23 cellular contexts compared by ENCODE assay signal in genomic region chr5:168661593-168662485, GRCh38.
"Had no signal": no experiment of that assay in that cellular context is flagged by ENCODE, and none has a peak within 500 bp of the region (broad histone marks: within the 10 kb centered on the region; RNA-seq: fewer than 3 reads in every experiment).

No MANE protein-coding gene starts in this region.

- H3K27ac Mint-ChIP-seq: effector memory CD8-positive, alpha-beta T cell; immature natural killer cell; naive B cell; nephron; stimulated activated effector memory CD8-positive, alpha-beta T cell treated with anti-CD3 and anti-CD28 coated beads, Interleukin-12 subunit alpha, Interleukin-12 subunit beta, amount 100 ng/mL, for 72 hours; stimulated activated naive CD8-positive, alpha-beta T cell treated with anti-CD3 and anti-CD28 coated beads, Interleukin-15, Interleukin-2, amounts not matched to agents 100 ng/mL and 50 ng/mL, for 24 hours had no signal

- H3K4me3 Mint-ChIP-seq: effector memory CD8-positive, alpha-beta T cell; immature natural killer cell; naive B cell; nephron; stimulated activated effector memory CD8-positive, alpha-beta T cell treated with anti-CD3 and anti-CD28 coated beads, Interleukin-12 subunit alpha, Interleukin-12 subunit beta, amount 100 ng/mL, for 72 hours; stimulated activated naive CD8-positive, alpha-beta T cell treated with anti-CD3 and anti-CD28 coated beads, Interleukin-15, Interleukin-2, amounts not matched to agents 100 ng/mL and 50 ng/mL, for 24 hours had no signal

- H3K36me3 ChIP-seq: gastrocnemius medialis, pancreas, upper lobe of left lung, uterus had no signal

- H3K9me3 Mint-ChIP-seq: effector memory CD8-positive, alpha-beta T cell; immature natural killer cell; naive B cell; nephron; stimulated activated effector memory CD8-positive, alpha-beta T cell treated with anti-CD3 and anti-CD28 coated beads, Interleukin-12 subunit alpha, Interleukin-12 subunit beta, amount 100 ng/mL, for 72 hours; stimulated activated naive CD8-positive, alpha-beta T cell treated with anti-CD3 and anti-CD28 coated beads, Interleukin-15, Interleukin-2, amounts not matched to agents 100 ng/mL and 50 ng/mL, for 24 hours had no signal

- H3K27me3 ChIP-seq: esophagus muscularis mucosa, gastrocnemius medialis, pancreas, tibial artery, upper lobe of left lung, uterus had no signal

- H3K36me3 Mint-ChIP-seq: immature natural killer cell; naive B cell; stimulated activated effector memory CD8-positive, alpha-beta T cell treated with anti-CD3 and anti-CD28 coated beads, Interleukin-12 subunit alpha, Interleukin-12 subunit beta, amount 100 ng/mL, for 72 hours had no signal

- H3K27ac ChIP-seq: epithelial cell of prostate, esophagus muscularis mucosa, gastrocnemius medialis, pancreas, tibial artery, upper lobe of left lung, uterus had no signal

- H3K4me3 ChIP-seq: esophagus muscularis mucosa, gastrocnemius medialis, lung, pancreas, tibial artery, upper lobe of left lung, uterus had no signal

- DNase-seq: effector memory CD8-positive, alpha-beta T cell; gastrocnemius medialis; glutamatergic neuron; immature natural killer cell; kidney; left cardiac atrium; left ventricle myocardium superior; mesendoderm; naive B cell; occipital lobe; pancreas; right cardiac atrium; stimulated activated CD4-positive, alpha-beta T cell treated with anti-CD3 and anti-CD28 coated beads, Interleukin-4, amount 100 ng/mL, for 1 hour; stimulated activated CD8-positive, alpha-beta memory T cell treated with anti-CD3 and anti-CD28 coated beads, Interleukin-4, amount 100 ng/mL, for 48 hours; tibial artery; upper lobe of left lung; uterus had no signal

- H3K9me3 ChIP-seq: esophagus muscularis mucosa, gastrocnemius medialis, pancreas, tibial artery, upper lobe of left lung, uterus had no signal

- H3K4me1 ChIP-seq: esophagus muscularis mucosa, gastrocnemius medialis, pancreas, tibial artery, upper lobe of left lung, uterus had no signal

- H3K4me1 Mint-ChIP-seq: immature natural killer cell; naive B cell; stimulated activated effector memory CD8-positive, alpha-beta T cell treated with anti-CD3 and anti-CD28 coated beads, Interleukin-12 subunit alpha, Interleukin-12 subunit beta, amount 100 ng/mL, for 72 hours had no signal
